ENCODE assay signal across 21 cellular contexts in genomic region chr5:53407373-53407772, GRCh38.
DNase-seq lines count a peak whose midpoint lies in the region; ATAC-seq and TF ChIP-seq lines count a peak whose summit lies in the region.
"Had no signal": no experiment of that assay in that cellular context is flagged by ENCODE, and none has a peak within 500 bp of the region (broad histone marks: within the 10 kb centered on the region; RNA-seq: fewer than 3 reads in every experiment).

No MANE protein-coding gene starts in this region.

- H3K4me3 ChIP-seq in choroid plexus epithelial cell (ENCODE audit: low read depth, low read length): no peak overlapping the region
- no peak overlapping the region for H3K4me3 ChIP-seq in CD8-positive, alpha-beta T cell (ENCODE audit: low read depth, low read length)
- H3K4me3 ChIP-seq: GM12878, lower lobe of right lung, testis had no signal

- no peaks in the 10 kb centered on the region for H3K27me3 Mint-ChIP-seq in CD8-positive, alpha-beta T cell (ENCODE audit: low read depth)
- H3K27me3 Mint-ChIP-seq: activated T-cell treated with anti-CD3 and anti-CD28 coated beads, Interleukin-2, amount 50 U/mL, for 24 hours; effector memory CD8-positive, alpha-beta T cell had no signal

- peaks cover 9% of the 10 kb centered on the region for H3K4me1 Mint-ChIP-seq in CD8-positive, alpha-beta T cell (ENCODE audit: low read depth)

- H3K9me3 Mint-ChIP-seq in CD8-positive, alpha-beta T cell: no peaks in the 10 kb centered on the region
- H3K9me3 Mint-ChIP-seq: activated CD4-positive, alpha-beta memory T cell treated with anti-CD3 and anti-CD28 coated beads for 36 hours; effector memory CD8-positive, alpha-beta T cell had no signal

- peak; percentile 89 for DNase-seq in EH (ENCODE audit: low read depth)
- DNase-seq in RKO (ENCODE audit: low spot score): peak; percentile 26
- DNase-seq in choroid plexus epithelial cell (ENCODE audit: low read depth): peak; percentile 86
- DNase-seq in kidney glomerular epithelial cell (lab: John Stamatoyannopoulos, UW): peak; percentile 2
- no peak for DNase-seq in SKM-1 (lab: John Stamatoyannopoulos, UW; ENCODE audit: unreplicated experiment)
- DNase-seq in CD8-positive, alpha-beta T cell: no peak
- no peak for DNase-seq in GF-D8 (lab: John Stamatoyannopoulos, UW)
- DNase-seq in activated CD4-positive, CD25-positive, alpha-beta regulatory T cell (lab: John Stamatoyannopoulos, UW): no peak
- DNase-seq: activated CD4-positive, alpha-beta memory T cell treated with anti-CD3 and anti-CD28 coated beads for 36 hours; activated T-cell treated with anti-CD3 and anti-CD28 coated beads, Interleukin-2, amount 50 U/mL, for 24 hours; AML-193; caudate nucleus; COR-L47; effector memory CD8-positive, alpha-beta T cell; lower lobe of right lung; naive B cell; NCI-H2107; NCI-H526; testis had no signal

- no peaks in the 10 kb centered on the region for H3K36me3 ChIP-seq in CD8-positive, alpha-beta T cell (ENCODE audit: insufficient read depth, low read length)
- H3K36me3 ChIP-seq: lower lobe of right lung had no signal

- no peak overlapping the region for H3K27ac Mint-ChIP-seq in CD8-positive, alpha-beta T cell
- H3K27ac Mint-ChIP-seq: activated CD4-positive, alpha-beta memory T cell treated with anti-CD3 and anti-CD28 coated beads for 36 hours; activated naive CD4-positive, alpha-beta T cell treated with anti-CD3 and anti-CD28 coated beads, Interleukin-2, amount 50 U/mL, for 72 hours; activated T-cell treated with anti-CD3 and anti-CD28 coated beads, Interleukin-2, amount 50 U/mL, for 24 hours; effector memory CD8-positive, alpha-beta T cell had no signal

- H3K9me3 ChIP-seq in CD8-positive, alpha-beta T cell (ENCODE audit: low read length): no peaks in the 10 kb centered on the region
- H3K9me3 ChIP-seq: lower lobe of right lung, testis had no signal

- no peak overlapping the region for H3K4me3 Mint-ChIP-seq in CD8-positive, alpha-beta T cell
- H3K4me3 Mint-ChIP-seq: activated CD4-positive, alpha-beta memory T cell treated with anti-CD3 and anti-CD28 coated beads for 36 hours; activated T-cell treated with anti-CD3 and anti-CD28 coated beads, Interleukin-2, amount 50 U/mL, for 24 hours; effector memory CD8-positive, alpha-beta T cell; naive B cell had no signal

- no peaks in the 10 kb centered on the region for H3K27me3 ChIP-seq in CD8-positive, alpha-beta T cell (ENCODE audit: insufficient read depth, low read length)
- H3K27me3 ChIP-seq: testis had no signal

- H3K27ac ChIP-seq in CD8-positive, alpha-beta T cell (ENCODE audit: low read depth, low read length): no peak overlapping the region
- H3K27ac ChIP-seq: lower lobe of right lung, testis had no signal

- intact Hi-C loops in CD8-positive, alpha-beta T cell (cut with DNase I, micrococcal nuclease): no loop called here

- CTCF ChIA-PET in CD8-positive, alpha-beta T cell (lab: Charles Lee): no interaction called here

- no peaks in the 10 kb centered on the region for H3K4me1 ChIP-seq in CD8-positive, alpha-beta T cell (ENCODE audit: insufficient read depth, low read length)
- H3K4me1 ChIP-seq: testis had no signal

- TF ChIP-seq CTCF in choroid plexus epithelial cell (conservative IDR thresholded peaks at IDR 0.05; ENCODE audit: low read depth, low read length): no peak
- TF ChIP-seq CTCF in CD8-positive, alpha-beta T cell (IDR thresholded peaks at IDR 0.05): no peak

- POLR2A ChIA-PET in CD8-positive, alpha-beta T cell (lab: Charles Lee): no interaction called here

- no peak for ATAC-seq in CD8-positive, alpha-beta T cell
- ATAC-seq: activated naive CD4-positive, alpha-beta T cell treated with anti-CD3 and anti-CD28 coated beads, Interleukin-2, amount 50 U/mL, for 72 hours; effector memory CD8-positive, alpha-beta T cell; lower lobe of right lung had no signal

- no peaks in the 10 kb centered on the region for H3K36me3 Mint-ChIP-seq in CD8-positive, alpha-beta T cell
- H3K36me3 Mint-ChIP-seq: activated CD4-positive, alpha-beta memory T cell treated with anti-CD3 and anti-CD28 coated beads for 36 hours; activated naive CD4-positive, alpha-beta T cell treated with anti-CD3 and anti-CD28 coated beads, Interleukin-2, amount 50 U/mL, for 72 hours; naive B cell had no signal

Comparison
In these comparisons a context has a peak if more than half of its experiments do, and no peak if none do; other contexts are left out.
1. DNase-seq: peak in EH (single experiment), RKO (single experiment), choroid plexus epithelial cell (single experiment) and kidney glomerular epithelial cell (single experiment); none in SKM-1 (single experiment), CD8-positive, alpha-beta T cell (0 of 7), GF-D8 (single experiment) and activated CD4-positive, CD25-positive, alpha-beta regulatory T cell (0 of 4).